ENCODE assay signal across 1 cellular context in the genomic region with DNA sequence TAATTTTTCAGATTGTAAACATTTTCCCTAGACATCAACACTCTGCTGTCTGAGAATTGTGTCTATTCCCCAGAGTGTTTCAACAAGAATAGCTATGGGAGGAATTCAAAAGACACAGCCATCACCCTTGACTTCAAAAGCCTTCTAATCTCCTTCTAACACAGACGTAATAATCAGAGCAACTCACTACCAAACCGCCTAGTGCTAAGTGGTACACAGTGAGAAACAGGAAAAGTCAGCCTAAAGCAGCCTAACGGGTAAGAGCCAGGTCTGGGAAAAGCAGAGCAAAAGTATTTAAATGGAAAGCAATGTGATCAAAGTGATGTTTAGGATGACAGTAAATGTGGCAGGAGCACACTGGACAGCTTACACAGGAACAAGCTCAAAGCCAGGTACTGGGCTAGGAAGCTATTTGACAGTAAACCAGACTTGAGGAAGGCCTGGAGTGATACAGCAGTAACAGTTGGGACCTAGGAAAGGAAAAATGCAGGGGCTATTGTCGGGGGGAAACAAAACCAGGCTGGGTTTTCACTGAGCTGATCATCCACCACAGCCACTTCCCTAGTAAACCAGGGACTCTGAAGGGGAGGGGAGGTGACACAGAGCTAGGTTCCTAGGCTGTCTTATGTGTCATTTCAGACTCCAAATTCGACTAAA.
TF ChIP-seq lines count a peak whose summit lies in the region.

No MANE protein-coding gene starts in this region.

TF ChIP-seq in A549, 52 proteins besides CTCF, POLR2A, EP300 and RAD21 (continued from another document):
- TF ChIP-seq, protein P1, sequence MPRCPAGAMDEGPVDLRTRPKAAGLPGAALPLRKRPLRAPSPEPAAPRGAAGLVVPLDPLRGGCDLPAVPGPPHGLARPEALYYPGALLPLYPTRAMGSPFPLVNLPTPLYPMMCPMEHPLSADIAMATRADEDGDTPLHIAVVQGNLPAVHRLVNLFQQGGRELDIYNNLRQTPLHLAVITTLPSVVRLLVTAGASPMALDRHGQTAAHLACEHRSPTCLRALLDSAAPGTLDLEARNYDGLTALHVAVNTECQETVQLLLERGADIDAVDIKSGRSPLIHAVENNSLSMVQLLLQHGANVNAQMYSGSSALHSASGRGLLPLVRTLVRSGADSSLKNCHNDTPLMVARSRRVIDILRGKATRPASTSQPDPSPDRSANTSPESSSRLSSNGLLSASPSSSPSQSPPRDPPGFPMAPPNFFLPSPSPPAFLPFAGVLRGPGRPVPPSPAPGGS (IDR thresholded peaks at IDR 0.05), result no peak
- no peak for TF ChIP-seq ZC3H11A (IDR thresholded peaks at IDR 0.05)
- TF ChIP-seq MAX (IDR thresholded peaks at IDR 0.05), result no peak
- TF ChIP-seq NFE2L2 (conservative IDR thresholded peaks at IDR 0.05; ENCODE audit: low read length), result no peak
- TF ChIP-seq BHLHE40 (IDR thresholded peaks at IDR 0.05; ENCODE audit: low read depth, low read length), result no peak
- no peak for TF ChIP-seq RCOR1 (IDR thresholded peaks at IDR 0.05; ENCODE audit: low read depth, low read length)
- no peak for TF ChIP-seq CHD2 (IDR thresholded peaks at IDR 0.05; ENCODE audit: low read length, partially characterized antibody)
